2 cellular contexts compared by ENCODE assay signal in genomic region chr12:131847456-131847855, GRCh38.
A peak's percentile ranks its signal among the peaks of the same experiment; 100 is the strongest.
TF ChIP-seq lines count a peak whose summit lies in the region.

No MANE protein-coding gene starts in this region.

TF ChIP-seq in K562, 482 proteins besides CTCF, POLR2A, EP300 and RAD21:
- TF ChIP-seq ZNF75A (CRISPR knock-in tag; IDR thresholded peaks at IDR 0.05): no peak
- TF ChIP-seq E2F4 (CRISPR knock-in tag; IDR thresholded peaks at IDR 0.05; ENCODE audit: low read depth): no peak
- TF ChIP-seq ZBTB33 (CRISPR knock-in tag; IDR thresholded peaks at IDR 0.05): 0 out of 2 replicates have a peak, but pooled peaks have one; percentile 32

TF ChIP-seq in WTC11, 78 proteins besides CTCF, POLR2A, EP300 and RAD21:
- TF ChIP-seq CBFB (CRISPR knock-in tag; IDR thresholded peaks at IDR 0.05; ENCODE audit: low read depth): no peak
